ENCODE assay signal across 27 cellular contexts in genomic region chr3:158602227-158602626, GRCh38. TPM values are rescaled to one million over a fixed set of nuclear protein-coding genes. Genes with fewer than 3 reads are reported as not detected.
DNase-seq lines count a peak whose midpoint lies in the region; ATAC-seq, FAIRE-seq and TF ChIP-seq lines count a peak whose summit lies in the region.
"Had no signal": no experiment of that assay in that cellular context is flagged by ENCODE, and none has a peak within 500 bp of the region (broad histone marks: within the 10 kb centered on the region; RNA-seq: fewer than 3 reads in every experiment).

No MANE protein-coding gene starts in this region.

- no peaks in the 10 kb centered on the region for H3K36me3 Mint-ChIP-seq in stimulated activated effector memory CD8-positive, alpha-beta T cell treated with anti-CD3 and anti-CD28 coated beads, Interleukin-12 subunit alpha, Interleukin-12 subunit beta, amount 100 ng/mL, for 72 hours
- H3K36me3 Mint-ChIP-seq in HFFc6 (ENCODE audit: low read depth), result no peaks in the 10 kb centered on the region
- H3K36me3 Mint-ChIP-seq: CD14-positive monocyte; CD4-positive, alpha-beta memory T cell; CD4-positive, CD25-positive, alpha-beta regulatory T cell; CD8-positive, alpha-beta memory T cell had no signal

- H3K9me3 Mint-ChIP-seq in stimulated activated naive CD8-positive, alpha-beta T cell treated with anti-CD3 and anti-CD28 coated beads, Interleukin-15, amount 100 ng/mL, for 72 hours, result no peaks in the 10 kb centered on the region
- H3K9me3 Mint-ChIP-seq in stimulated activated effector memory CD8-positive, alpha-beta T cell treated with anti-CD3 and anti-CD28 coated beads, Interleukin-12 subunit alpha, Interleukin-12 subunit beta, amount 100 ng/mL, for 72 hours, result no peaks in the 10 kb centered on the region
- H3K9me3 Mint-ChIP-seq in HFFc6, result no peaks in the 10 kb centered on the region
- H3K9me3 Mint-ChIP-seq: CD4-positive, alpha-beta memory T cell; CD4-positive, CD25-positive, alpha-beta regulatory T cell; CD8-positive, alpha-beta memory T cell had no signal

- ATAC-seq in stimulated activated naive CD8-positive, alpha-beta T cell treated with anti-CD3 and anti-CD28 coated beads, Interleukin-15, amount 100 ng/mL, for 72 hours, result peak; percentile 54
- ATAC-seq in stimulated activated naive CD8-positive, alpha-beta T cell treated with anti-CD3 and anti-CD28 coated beads, Interleukin-15, Interleukin-2, amounts not matched to agents 100 U/mL and 50 U/mL, for 24 hours, result no peak
- no peak for ATAC-seq in GM12878
- peak; percentile 31 for ATAC-seq in stimulated activated effector memory CD8-positive, alpha-beta T cell treated with anti-CD3 and anti-CD28 coated beads, Interleukin-12 subunit alpha, Interleukin-12 subunit beta, amount 100 ng/mL, for 72 hours

- H3K27ac ChIP-seq in GM12878 (ENCODE audit: control insufficient read depth, insufficient read depth), result no peak overlapping the region
- H3K27ac ChIP-seq in MM.1S (ENCODE audit: low read length), result no peak overlapping the region
- H3K27ac ChIP-seq: BLaER1 had no signal

- TF ChIP-seq EP300 in GM12878 (IDR thresholded peaks at IDR 0.05; ENCODE audit: borderline replicate concordance in 1 of 2, control insufficient read depth in 1 of 2, low read depth in 2 of 2, low read length in 2 of 2), result no peak

- no peaks in the 10 kb centered on the region for H3K27me3 ChIP-seq in GM12878 (replicated peaks in 1 of 2; ENCODE audit: control insufficient read depth in 2 of 2, insufficient read depth in 2 of 2, low read length in 1 of 2)
- no peaks in the 10 kb centered on the region for H3K27me3 ChIP-seq in MM.1S (replicated peaks; ENCODE audit: insufficient read depth, low read length)
- H3K27me3 ChIP-seq: BE2C, BLaER1 had no signal

- no peak overlapping the region for H3K4me3 Mint-ChIP-seq in stimulated activated naive CD8-positive, alpha-beta T cell treated with anti-CD3 and anti-CD28 coated beads, Interleukin-15, amount 100 ng/mL, for 72 hours
- H3K4me3 Mint-ChIP-seq in stimulated activated effector memory CD8-positive, alpha-beta T cell treated with anti-CD3 and anti-CD28 coated beads, Interleukin-12 subunit alpha, Interleukin-12 subunit beta, amount 100 ng/mL, for 72 hours, result no peak overlapping the region
- no peak overlapping the region for H3K4me3 Mint-ChIP-seq in HFFc6
- H3K4me3 Mint-ChIP-seq: CD14-positive monocyte; CD4-positive, alpha-beta memory T cell; CD4-positive, CD25-positive, alpha-beta regulatory T cell; CD8-positive, alpha-beta memory T cell had no signal

- intact Hi-C loops in GM12878 (cut with micrococcal nuclease; ENCODE audit: unreplicated experiment), result no loop called here

- H3K4me3 ChIP-seq in GM12878 (no peak overlapping the region), MM.1S (ENCODE audit: low read length) (no peak overlapping the region)
- H3K4me3 ChIP-seq: BLaER1 had no signal

- TF ChIP-seq POLR2A in GM12891 (IDR thresholded peaks at IDR 0.05; ENCODE audit: low read depth, low read length), result no peak
- TF ChIP-seq POLR2A in GM12878 (IDR thresholded peaks at IDR 0.05; ENCODE audit: low read depth, low read length), result no peak

- in situ Hi-C loops in GM12878 (cut with MboI), result no loop called here

- H3K4me1 ChIP-seq in GM12878 (ENCODE audit: control insufficient read depth, insufficient read depth, low read length) (no peaks in the 10 kb centered on the region), MM.1S (ENCODE audit: low read length) (no peaks in the 10 kb centered on the region)
- H3K4me1 ChIP-seq: BE2C, BLaER1 had no signal

- no peak for TF ChIP-seq RAD21 in GM12878 (IDR thresholded peaks at IDR 0.05; ENCODE audit: insufficient read depth, low read depth, low read length)

- FAIRE-seq in GM12891 (lab: Jason Lieb, UNC) (peak; percentile 13), GM12878 (lab: Jason Lieb, UNC) (no peak)
- FAIRE-seq: A204.1, GM19239 had no signal

- CTCF ChIA-PET in GM12878 (lab: Yijun Ruan, JAX), result no interaction called here

- H3K4me2 ChIP-seq in GM12878 (ENCODE audit: control insufficient read depth, insufficient read depth), result no peak overlapping the region
- no peak overlapping the region for H3K4me2 ChIP-seq in MM.1S (ENCODE audit: low read depth, low read length)
- H3K4me2 ChIP-seq: BLaER1 had no signal

- no peak overlapping the region for H3K9ac ChIP-seq in GM12878 (ENCODE audit: control insufficient read depth, insufficient read depth, low read length)
- H3K9ac ChIP-seq in MM.1S (ENCODE audit: low read length), result no peak overlapping the region
- H3K9ac ChIP-seq: BLaER1 had no signal

- no peaks in the 10 kb centered on the region for H3K79me2 ChIP-seq in GM12878 (ENCODE audit: control insufficient read depth, insufficient read depth, low read length)
- H3K79me2 ChIP-seq in MM.1S (ENCODE audit: low read length), result no peaks in the 10 kb centered on the region

- no peak overlapping the region for H3K27ac Mint-ChIP-seq in stimulated activated naive CD8-positive, alpha-beta T cell treated with anti-CD3 and anti-CD28 coated beads, Interleukin-15, amount 100 ng/mL, for 72 hours
- no peak overlapping the region for H3K27ac Mint-ChIP-seq in stimulated activated effector memory CD8-positive, alpha-beta T cell treated with anti-CD3 and anti-CD28 coated beads, Interleukin-12 subunit alpha, Interleukin-12 subunit beta, amount 100 ng/mL, for 72 hours
- no peak overlapping the region for H3K27ac Mint-ChIP-seq in HFFc6
- H3K27ac Mint-ChIP-seq: CD14-positive monocyte; CD4-positive, alpha-beta memory T cell; CD4-positive, CD25-positive, alpha-beta regulatory T cell; CD8-positive, alpha-beta memory T cell had no signal

- H3K9me3 ChIP-seq in GM12878 (replicated peaks; ENCODE audit: control insufficient read depth, insufficient read depth, low read length) (no peaks in the 10 kb centered on the region), MM.1S (replicated peaks; ENCODE audit: insufficient read depth, low read length) (no peaks in the 10 kb centered on the region)
- H3K9me3 ChIP-seq: BE2C, BLaER1 had no signal

- POLR2A ChIA-PET in GM12878 (lab: Charles Lee), result no interaction called here

- H3K9me2 ChIP-seq in MM.1S (replicated peaks; ENCODE audit: insufficient read depth, low read length), result no peaks in the 10 kb centered on the region

- no peaks in the 10 kb centered on the region for H4K20me1 ChIP-seq in GM12878 (ENCODE audit: control insufficient read depth, insufficient read depth)
- H4K20me1 ChIP-seq in MM.1S (ENCODE audit: insufficient read depth, low read length), result no peaks in the 10 kb centered on the region
- H4K20me1 ChIP-seq: BLaER1 had no signal

- TF ChIP-seq CTCF in GM12878 (IDR thresholded peaks at IDR 0.05 in 2 of 3, conservative IDR thresholded peaks at IDR 0.05 in 1 of 3; ENCODE audit: control insufficient read depth in 2 of 3, extremely low read depth in 1 of 3, insufficient read depth in 1 of 3, low read depth in 3 of 3, low read length in 3 of 3) (no peak), MM.1S (IDR thresholded peaks at IDR 0.05; ENCODE audit: low read length) (no peak), HFFc6 (IDR thresholded peaks at IDR 0.05) (no peak)

- BruUV-seq in GM12878 (replicated peaks; lab: Mats Ljungman, UMichigan), result no TSS peak

- RAD21 ChIA-PET in GM12878 (lab: Charles Lee; ENCODE audit: unreplicated experiment), result no interaction called here

- H2AFZ ChIP-seq in GM12878 (ENCODE audit: control insufficient read depth, low read depth, low read length), result no peak overlapping the region
- H2AFZ ChIP-seq in MM.1S (ENCODE audit: low read length), result no peak overlapping the region

- no peak for DNase-seq in stimulated activated naive CD8-positive, alpha-beta T cell treated with anti-CD3 and anti-CD28 coated beads, Interleukin-15, amount 100 ng/mL, for 72 hours
- no peak for DNase-seq in stimulated activated naive CD8-positive, alpha-beta T cell treated with anti-CD3 and anti-CD28 coated beads, Interleukin-15, Interleukin-2, amounts not matched to agents 100 U/mL and 50 U/mL, for 24 hours
- DNase-seq in GM12891 (ENCODE audit: insufficient read length, low spot score) (no peak), GM12878 (ENCODE audit: low read depth, low spot score) (no peak), SIG-M5 (lab: John Stamatoyannopoulos, UW) (no peak), MM.1S (no peak), HFFc6 (no peak)
- no peak for DNase-seq in stimulated activated effector memory CD8-positive, alpha-beta T cell treated with anti-CD3 and anti-CD28 coated beads, Interleukin-12 subunit alpha, Interleukin-12 subunit beta, amount 100 ng/mL, for 72 hours (ENCODE audit: low spot score in 2 of 2)
- DNase-seq: 8988T; ACHN; BE2C; C1 segment of cervical spinal cord; CD4-positive, alpha-beta memory T cell; CD4-positive, CD25-positive, alpha-beta regulatory T cell; CD8-positive, alpha-beta memory T cell; COR-L47; DMS 273 treated with DMSO at 0.1 percent for 48 hours; DMS153; DMS53; DMS79; DND-41; EL; GF-D8 had no signal

- H3K4me1 Mint-ChIP-seq in stimulated activated naive CD8-positive, alpha-beta T cell treated with anti-CD3 and anti-CD28 coated beads, Interleukin-15, amount 100 ng/mL, for 72 hours, result no peaks in the 10 kb centered on the region
- no peaks in the 10 kb centered on the region for H3K4me1 Mint-ChIP-seq in stimulated activated effector memory CD8-positive, alpha-beta T cell treated with anti-CD3 and anti-CD28 coated beads, Interleukin-12 subunit alpha, Interleukin-12 subunit beta, amount 100 ng/mL, for 72 hours
- no peaks in the 10 kb centered on the region for H3K4me1 Mint-ChIP-seq in HFFc6 (ENCODE audit: low read depth)
- H3K4me1 Mint-ChIP-seq: CD14-positive monocyte; CD4-positive, alpha-beta memory T cell; CD4-positive, CD25-positive, alpha-beta regulatory T cell; CD8-positive, alpha-beta memory T cell had no signal

- H3K36me3 ChIP-seq in GM12878 (ENCODE audit: control insufficient read depth in 2 of 2, insufficient read depth in 2 of 2, low read length in 1 of 2) (no peaks in the 10 kb centered on the region), MM.1S (replicated peaks; ENCODE audit: insufficient read depth, low read length) (no peaks in the 10 kb centered on the region)
- H3K36me3 ChIP-seq: BE2C, BLaER1 had no signal

- H3K27me3 Mint-ChIP-seq in stimulated activated naive CD8-positive, alpha-beta T cell treated with anti-CD3 and anti-CD28 coated beads, Interleukin-15, amount 100 ng/mL, for 72 hours, result no peaks in the 10 kb centered on the region
- no peaks in the 10 kb centered on the region; the same call in 1 of the 2 replicates for H3K27me3 Mint-ChIP-seq in HFFc6 (ENCODE audit: insufficient read depth)

- SMC1A ChIA-PET in GM12878 (lab: Charles Lee; ENCODE audit: uncharacterized antibody, unreplicated experiment), result interaction anchor here (1.5 kb wide), 1 partner anchor 11 kb away, joined by 3 read pairs; no protein-coding TSS in a partner anchor

- no peaks in the 10 kb centered on the region for H3F3A ChIP-seq in MM.1S (ENCODE audit: insufficient read depth, low read length)

RNA-seq across cellular contexts. Expression of gene MLF1, which starts 31.2 kb away (rescaled TPM):
- polyA plus RNA-seq in GM12891 (2012; ENCODE audit: low read depth, missing spikeins), result 0.67 TPM
- total RNA-seq in GM12878 (2013; cell fraction: nucleolus; rRNA removed), result 0.27 and 0.73 TPM in 2 replicates
- total RNA-seq in GM12878 (2014; rRNA removed) (0.16 TPM in 1 of 2 replicates, not detected in the other), GM12878 (2014; rRNA removed; fragmentation: Illumina TruSeq; extraction: Trizol) (0.23 and 0.27 TPM in 2 replicates), GM12878 (2021) (0.48 and 0.51 TPM in 2 replicates)
- 1.1 TPM for polyA plus RNA-seq in GM12878 (2011; ENCODE audit: low read depth)
- polyA plus RNA-seq in GM12878 (2011; rRNA removed) (0.69 and 0.82 TPM in 2 replicates), GM12878 (2014; fragmentation: Illumina TruSeq; extraction: Trizol) (0.31 and 1.1 TPM in 2 replicates), GM12878 (2014; fragmentation: Nextera tagmentation; extraction: Ambion mirVana) (under 1 TPM; 0.39 to 0.42 TPM), GM12878 (2014; rRNA removed) (0.19 and 0.38 TPM in 2 replicates), GM12878 (2016; fragmentation: Nextera tagmentation; extraction: Ambion mirVana) (under 1 TPM in 1 of 2 experiments, not detected in 1; 0.59 TPM)
- polyA plus RNA-seq in GM12878 (2011; cell fraction: cytosol; rRNA removed), result 0.25 and 0.31 TPM in 2 replicates
- polyA plus RNA-seq in GM12878 (2011; cell fraction: nucleus; rRNA removed), result 0.34 and 0.43 TPM in 2 replicates
- 0.85 and 1.2 TPM in 2 replicates for polyA plus RNA-seq in GM12878 (2012)
- not detected in 2 replicates for polyA minus RNA-seq in GM12878 (2011; rRNA and poly(A)+ RNA removed)
- polyA minus RNA-seq in GM12878 (2011; cell fraction: cytosol; rRNA and poly(A)+ RNA removed), result not detected in 2 replicates
- polyA minus RNA-seq in GM12878 (2011; cell fraction: nucleus; rRNA and poly(A)+ RNA removed), result not detected in 2 replicates
- total RNA-seq in HFFc6 (2021; fragmentation: NEBNext Ultra II Directional; extraction: Animal tissue kit (Norgen Biotek cat#: 25700)), result 1 to 10 TPM; 1.6 to 4.0 (median 2.9) TPM

RNA-seq across cellular contexts. Expression of gene GFM1, which starts 42.1 kb away (rescaled TPM):
- 26.1 TPM for polyA plus RNA-seq in GM12891 (2012; ENCODE audit: low read depth, missing spikeins)
- total RNA-seq in GM12878 (2013; cell fraction: nucleolus; rRNA removed), result 87.2 and 89.8 TPM in 2 replicates
- total RNA-seq in GM12878 (2014; rRNA removed) (73.4 and 74.8 TPM in 2 replicates), GM12878 (2014; rRNA removed; fragmentation: Illumina TruSeq; extraction: Trizol) (57.8 and 62.8 TPM in 2 replicates), GM12878 (2021) (59.2 and 60.3 TPM in 2 replicates)
- polyA plus RNA-seq in GM12878 (2011; ENCODE audit: low read depth), result 12.8 TPM
- polyA plus RNA-seq in GM12878 (2011; rRNA removed) (43.1 and 58.7 TPM in 2 replicates), GM12878 (2014; fragmentation: Illumina TruSeq; extraction: Trizol) (55.4 and 74.0 TPM in 2 replicates), GM12878 (2014; fragmentation: Nextera tagmentation; extraction: Ambion mirVana) (10 to 100 TPM; 36.9 to 43.1 TPM), GM12878 (2014; rRNA removed) (38.1 and 45.3 TPM in 2 replicates), GM12878 (2016; fragmentation: Nextera tagmentation; extraction: Ambion mirVana) (10 to 100 TPM; 84.2 to 87.2 TPM)
- polyA plus RNA-seq in GM12878 (2011; cell fraction: cytosol; rRNA removed), result 15.3 and 17.7 TPM in 2 replicates
- polyA plus RNA-seq in GM12878 (2011; cell fraction: nucleus; rRNA removed), result 63.7 and 83.4 TPM in 2 replicates
- 17.3 and 18.7 TPM in 2 replicates for polyA plus RNA-seq in GM12878 (2012)
- polyA minus RNA-seq in GM12878 (2011; rRNA and poly(A)+ RNA removed), result 58.0 and 67.8 TPM in 2 replicates
- 15.8 and 17.3 TPM in 2 replicates for polyA minus RNA-seq in GM12878 (2011; cell fraction: cytosol; rRNA and poly(A)+ RNA removed)
- polyA minus RNA-seq in GM12878 (2011; cell fraction: nucleus; rRNA and poly(A)+ RNA removed), result 54.8 and 81.0 TPM in 2 replicates
- total RNA-seq in HFFc6 (2021; fragmentation: NEBNext Ultra II Directional; extraction: Animal tissue kit (Norgen Biotek cat#: 25700)), result 10 to 100 TPM; 41.6 to 46.4 (median 44.1) TPM

Comparison
In these comparisons a context has a peak if more than half of its experiments do, and no peak if none do; other contexts are left out.
1. ATAC-seq: peak in stimulated activated naive CD8-positive, alpha-beta T cell treated with anti-CD3 and anti-CD28 coated beads, Interleukin-15, amount 100 ng/mL, for 72 hours (single experiment) and stimulated activated effector memory CD8-positive, alpha-beta T cell treated with anti-CD3 and anti-CD28 coated beads, Interleukin-12 subunit alpha, Interleukin-12 subunit beta, amount 100 ng/mL, for 72 hours (single experiment); none in stimulated activated naive CD8-positive, alpha-beta T cell treated with anti-CD3 and anti-CD28 coated beads, Interleukin-15, Interleukin-2, amounts not matched to agents 100 U/mL and 50 U/mL, for 24 hours (single experiment) and GM12878 (single experiment).